ENCODE assay signal across 8 cellular contexts in the genomic region with DNA sequence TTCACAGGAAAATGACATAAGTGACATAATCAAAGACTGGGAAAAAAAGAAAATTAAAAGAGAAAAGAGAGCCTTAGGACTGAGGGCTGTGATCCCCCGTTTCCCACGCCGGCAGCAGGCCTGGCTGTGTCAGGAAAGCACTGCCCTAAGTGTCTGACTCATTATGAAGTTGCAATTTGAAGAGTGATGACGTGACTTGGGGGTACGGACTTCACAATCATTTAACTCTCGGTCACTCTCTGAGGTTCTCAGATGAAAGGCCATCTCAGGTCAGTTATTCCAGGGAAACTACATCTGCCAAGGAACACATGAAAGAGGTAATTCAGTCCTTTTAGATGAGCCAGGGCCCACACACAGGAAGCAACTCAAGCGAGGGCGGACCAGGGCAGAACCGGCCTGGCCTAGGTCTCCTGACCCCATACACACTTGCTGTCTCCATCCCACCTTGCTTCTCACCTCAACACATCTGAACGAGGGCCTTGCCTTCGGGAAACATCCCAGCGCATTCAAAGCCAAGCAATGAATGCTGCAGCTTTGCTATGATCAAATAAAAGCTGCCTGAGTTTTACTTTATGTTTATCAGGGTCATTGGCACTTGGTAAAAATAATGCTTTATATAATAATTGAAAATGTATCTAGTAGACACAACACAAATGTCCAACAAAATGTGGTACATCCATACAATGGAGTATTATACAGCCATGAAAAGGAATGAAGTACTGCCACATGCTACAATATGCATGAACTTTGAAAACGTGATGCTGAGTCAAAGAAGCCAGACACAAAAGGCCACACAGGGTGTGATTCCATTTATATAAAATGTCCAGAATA. TPM values are rescaled to one million over a fixed set of nuclear protein-coding genes. Genes with fewer than 3 reads are reported as not detected.
A peak's percentile ranks its signal among the peaks of the same experiment; 100 is the strongest.
DNase-seq lines count a peak whose midpoint lies in the region; ATAC-seq, FAIRE-seq and TF ChIP-seq lines count a peak whose summit lies in the region.

No MANE protein-coding gene starts in this region.

- peak; percentile 5 for FAIRE-seq in GM12891 (lab: Jason Lieb, UNC)

- no peaks in the 10 kb centered on the region for H3K9me3 ChIP-seq in RWPE2 (ENCODE audit: severe bottlenecking)
- no peaks in the 10 kb centered on the region for H3K9me3 ChIP-seq in esophagus (ENCODE audit: control insufficient read depth in 2 of 2, insufficient read depth in 1 of 2, low read depth in 1 of 2, low read length in 1 of 2)
- no peaks in the 10 kb centered on the region for H3K9me3 ChIP-seq in ovary

- H3K4me1 ChIP-seq in RWPE2 (ENCODE audit: insufficient read depth, poor library complexity, severe bottlenecking), result peaks cover 36% of the 10 kb centered on the region
- peaks cover 1 to 15% of the 10 kb centered on the region in 2 donors for H3K4me1 ChIP-seq in esophagus (ENCODE audit: control insufficient read depth in 2 of 2, insufficient read depth in 2 of 2, low read length in 1 of 2)
- peaks cover 6% of the 10 kb centered on the region for H3K4me1 ChIP-seq in ovary (ENCODE audit: insufficient read depth)

- peaks cover 50% of the 10 kb centered on the region for H3K36me3 ChIP-seq in RWPE2 (ENCODE audit: low read depth)
- no peaks in the 10 kb centered on the region for H3K36me3 ChIP-seq in esophagus (ENCODE audit: control insufficient read depth in 2 of 2, insufficient read depth in 2 of 2, low read length in 1 of 2)
- H3K36me3 ChIP-seq in ovary, result no peaks in the 10 kb centered on the region

- DNase-seq in GM12891 (ENCODE audit: insufficient read length, low spot score) (no peak), RWPE2 (ENCODE audit: low spot score) (no peak), ovary (peak in 1 of 5 donors; percentile 60), iPS-NIHi11 (ENCODE audit: low spot score) (no peak)
- DNase-seq in stimulated activated naive CD4-positive, alpha-beta T cell (lab: John Stamatoyannopoulos, UW), result no peak

- peak; percentile 43 for TF ChIP-seq EP300 in ovary (IDR thresholded peaks at IDR 0.05)

- TF ChIP-seq POLR2A in GM12891 (IDR thresholded peaks at IDR 0.05; ENCODE audit: low read depth, low read length) (0 out of 2 replicates have a peak, but pooled peaks have one; percentile 9), ovary (IDR thresholded peaks at IDR 0.05) (no peak)

- ATAC-seq in RWPE2 (ENCODE audit: low read depth) (peak; percentile 72), HG03135 (IDR thresholded peaks at IDR 0.05; ENCODE audit: unreplicated experiment) (no peak), GM19467 (IDR thresholded peaks at IDR 0.05; ENCODE audit: unreplicated experiment) (no peak)

- 48 to 58% methylated on average over 13 of the region's 13 CpGs for WGBS in esophagus, 2 donors
- WGBS in ovary, 3 donors, result 55 to 67% (median 64%) methylated on average over 13 of the region's 13 CpGs

- H3K27ac ChIP-seq in RWPE2 (ENCODE audit: poor library complexity, severe bottlenecking) (peak overlapping the region; percentile 94), esophagus (ENCODE audit: low read depth in 2 of 2, low read length in 1 of 2) (peak overlapping the region; percentile 68 to 94), ovary (peak overlapping the region in 1 of 2 donors; percentile 31)

- peak overlapping the region; percentile 88 for H3K4me3 ChIP-seq in RWPE2 (ENCODE audit: severe bottlenecking)
- no peak overlapping the region for H3K4me3 ChIP-seq in esophagus (ENCODE audit: low read depth in 1 of 2, low read length in 2 of 2)
- H3K4me3 ChIP-seq in ovary, result no peak overlapping the region

- intact Hi-C loops in ovary (cut with DNase I), result loop anchor here in 2 of 4 donors (5.0 to 10.0 kb wide), 4 partner anchors 50 to 240 kb away; a partner anchor contains a TSS

- TF ChIP-seq CTCF in RWPE2 (IDR thresholded peaks at IDR 0.05; ENCODE audit: poor library complexity, severe bottlenecking), result no peak
- TF ChIP-seq CTCF in ovary (IDR thresholded peaks at IDR 0.05), result no peak

- no peaks in the 10 kb centered on the region for H3K27me3 ChIP-seq in RWPE2 (ENCODE audit: insufficient read depth, poor library complexity, severe bottlenecking)
- no peaks in the 10 kb centered on the region for H3K27me3 ChIP-seq in esophagus (ENCODE audit: control insufficient read depth in 1 of 2, insufficient read depth in 2 of 2, low read length in 2 of 2)
- no peaks in the 10 kb centered on the region for H3K27me3 ChIP-seq in ovary

TF ChIP-seq in GM12891, 5 proteins besides CTCF, POLR2A, EP300 and RAD21:
- TF ChIP-seq TAF1 (IDR thresholded peaks at IDR 0.05; ENCODE audit: low read depth, low read length), result no peak
- TF ChIP-seq PAX5 (IDR thresholded peaks at IDR 0.05; ENCODE audit: insufficient read depth, low read length, severe bottlenecking), result no peak
- no peak for TF ChIP-seq SPI1 (IDR thresholded peaks at IDR 0.05; ENCODE audit: low read depth, low read length)
- no peak for TF ChIP-seq POU2F2 (IDR thresholded peaks at IDR 0.05; ENCODE audit: low read depth, low read length)
- TF ChIP-seq POLR2AphosphoS5 (IDR thresholded peaks at IDR 0.05; ENCODE audit: low read depth, low read length), result no peak

RNA-seq across cellular contexts. Expression of a gene that starts 2.7 kb away (rescaled TPM):
- polyA plus RNA-seq in GM12891 (2012; ENCODE audit: low read depth, missing spikeins), result 10.2 TPM
- polyA plus RNA-seq in esophagus (1 to 10 TPM; 3.1 to 4.7 TPM), ovary (10 to 100 TPM in 1 of 2 donors, 1 to 10 TPM in 1; 7.3 to 15.4 TPM)
- total RNA-seq in ovary, result 10 to 100 TPM in 6 of 7 donors, 1 to 10 TPM in 1; 8.0 to 38.3 (median 35.1) TPM

RNA-seq across cellular contexts. Expression of a gene that starts 25.2 kb away (rescaled TPM):
- polyA plus RNA-seq in GM12891 (2012; ENCODE audit: low read depth, missing spikeins), result not detected
- polyA plus RNA-seq in esophagus (not detected), ovary (not detected)
- total RNA-seq in ovary, result not detected
